Comparison of ENCODE assay signal across 8 cellular contexts in genomic region chr1:92484472-92485373, GRCh38. TPM values are rescaled to one million over a fixed set of nuclear protein-coding genes. Genes with fewer than 3 reads are reported as not detected.
DNase-seq lines count a peak whose midpoint lies in the region; ATAC-seq, FAIRE-seq and TF ChIP-seq lines count a peak whose summit lies in the region.

No MANE protein-coding gene starts in this region.

- 0 out of 2 replicates have a peak, but pooled peaks cover 9% of the 10 kb centered on the region for H3F3A ChIP-seq in DOHH2 (ENCODE audit: control insufficient read depth, insufficient read depth)

- H4K20me1 ChIP-seq in DOHH2 (ENCODE audit: control insufficient read depth, insufficient read depth, low read depth, low read length), result no peaks in the 10 kb centered on the region
- H4K20me1 ChIP-seq in GM12878 (ENCODE audit: control insufficient read depth, insufficient read depth), result no peaks in the 10 kb centered on the region

- H3K4me1 ChIP-seq in DOHH2 (ENCODE audit: control insufficient read depth, low read length) (peaks cover 40% of the 10 kb centered on the region), GM12878 (ENCODE audit: control insufficient read depth, insufficient read depth, low read length) (peaks cover 6% of the 10 kb centered on the region), liver (ENCODE audit: control insufficient read depth in 4 of 4, insufficient read depth in 4 of 4, low read length in 3 of 4) (peaks cover 28 to 62% (median 54%) of the 10 kb centered on the region in 4 donors)

- peak; percentile 5 for DNase-seq in T1000 (lab: John Stamatoyannopoulos, UW)
- no peak for DNase-seq in GM12878 (ENCODE audit: low read depth, low spot score)
- peak; percentile 74 to 80 for DNase-seq in stimulated activated CD8-positive, alpha-beta memory T cell treated with anti-CD3 and anti-CD28 coated beads, Interleukin-15, amount 100 ng/mL, for 48 hours (ENCODE audit: low read depth in 2 of 2)
- no peak for DNase-seq in medulla oblongata (ENCODE audit: extremely low spot score)

- H3K27me3 ChIP-seq in DOHH2 (ENCODE audit: control insufficient read depth, low read length), result peaks cover 70% of the 10 kb centered on the region
- H3K27me3 ChIP-seq in GM12878 (replicated peaks in 1 of 2; ENCODE audit: control insufficient read depth in 2 of 2, insufficient read depth in 2 of 2, low read length in 1 of 2), result no peaks in the 10 kb centered on the region
- peaks cover 0 to 14% (median 3%) of the 10 kb centered on the region in 4 donors for H3K27me3 ChIP-seq in liver (ENCODE audit: control insufficient read depth in 4 of 4, insufficient read depth in 4 of 4, low read length in 3 of 4)

- H3K79me2 ChIP-seq in DOHH2 (ENCODE audit: control insufficient read depth, low read length) (no peaks in the 10 kb centered on the region), GM12878 (ENCODE audit: control insufficient read depth, insufficient read depth, low read length) (no peaks in the 10 kb centered on the region)

- peak overlapping the region; percentile 100 for H3K4me2 ChIP-seq in DOHH2 (ENCODE audit: low read length)
- H3K4me2 ChIP-seq in GM12878 (ENCODE audit: control insufficient read depth, insufficient read depth), result peak overlapping the region; percentile 76

- RAD21 ChIA-PET in GM12878 (lab: Charles Lee; ENCODE audit: unreplicated experiment), result interaction anchor here (0.7 to 9.0 kb wide), 18 partner anchors 10 to 186 kb away, joined by 3 to 138 read pairs (median 4); no protein-coding TSS in a partner anchor

- TSS peak; percentile 65 for BruUV-seq in GM12878 (replicated peaks; lab: Mats Ljungman, UMichigan)

- ATAC-seq in GM21447 (IDR thresholded peaks at IDR 0.05; ENCODE audit: unreplicated experiment) (peak; percentile 28), GM12878 (peak; percentile 46)

- H3K4me3 ChIP-seq in DOHH2 (ENCODE audit: low read length) (peak overlapping the region; percentile 84), GM12878 (peak overlapping the region; percentile 93), liver (ENCODE audit: low read depth in 1 of 3, low read length in 3 of 3) (peak overlapping the region in 2 of 3 donors; percentile 63 to 71)

- TF ChIP-seq CTCF in DOHH2 (IDR thresholded peaks at IDR 0.05; ENCODE audit: low read depth, low read length, poor library complexity, severe bottlenecking) (no peak), GM12878 (IDR thresholded peaks at IDR 0.05 in 2 of 3, conservative IDR thresholded peaks at IDR 0.05 in 1 of 3; ENCODE audit: control insufficient read depth in 2 of 3, extremely low read depth in 1 of 3, insufficient read depth in 1 of 3, low read depth in 3 of 3, low read length in 3 of 3) (peak in 2 of 3 experiments; percentile 12 to 13; a peak in 1 of 6 replicates), liver (IDR thresholded peaks at IDR 0.05; ENCODE audit: low read depth, low read length, missing input control) (no peak)

- peak overlapping the region; percentile 82 for H2AFZ ChIP-seq in GM12878 (ENCODE audit: control insufficient read depth, low read depth, low read length)

- H3K4me1 Mint-ChIP-seq in IgD-negative memory B cell, result peaks cover 2 to 20% (median 8%) of the 10 kb centered on the region in 3 donors

- SMC1A ChIA-PET in GM12878 (lab: Charles Lee; ENCODE audit: uncharacterized antibody, unreplicated experiment), result interaction anchor here (0.5 to 8.6 kb wide), 21 partner anchors 10 to 187 kb away, joined by 3 to 100 read pairs (median 5); partner anchors contain the start of genes GLMN and RPAP2

- TF ChIP-seq POLR2A in GM12878 (IDR thresholded peaks at IDR 0.05; ENCODE audit: low read depth, low read length), result peak; percentile 59; the same call in 1 of the 2 replicates

- H3K27ac ChIP-seq in DOHH2 (ENCODE audit: low read depth, low read length), result no peak overlapping the region
- peak overlapping the region; percentile 77 for H3K27ac ChIP-seq in GM12878 (ENCODE audit: control insufficient read depth, insufficient read depth)
- peak overlapping the region in 1 of 2 donors; percentile 31 for H3K27ac ChIP-seq in liver (ENCODE audit: low read depth in 1 of 2, low read length in 2 of 2)

- TF ChIP-seq EP300 in GM12878 (IDR thresholded peaks at IDR 0.05; ENCODE audit: borderline replicate concordance in 1 of 2, control insufficient read depth in 1 of 2, low read depth in 2 of 2, low read length in 2 of 2), result no peak

- TF ChIP-seq RAD21 in GM12878 (IDR thresholded peaks at IDR 0.05; ENCODE audit: insufficient read depth, low read depth, low read length) (no peak), liver (IDR thresholded peaks at IDR 0.05) (no peak)

- under 1% methylated on average over 65 of the region's 65 CpGs for WGBS in GM12878 (ENCODE audit: insufficient coverage, insufficient replicate concordance, low lambda C conversion rate, missing lambda C conversion rate)
- 3% methylated on average over 65 of the region's 65 CpGs for WGBS in liver

- H3K36me3 Mint-ChIP-seq in IgD-negative memory B cell, result no peaks in the 10 kb centered on the region

- CTCF ChIA-PET in GM12878 (lab: Yijun Ruan, JAX), result interaction anchor here (0.6 to 10.1 kb wide), 12 partner anchors 11 to 174 kb away, joined by 3 to 60 read pairs (median 6); no protein-coding TSS in a partner anchor

- H3K36me3 ChIP-seq in DOHH2 (ENCODE audit: control insufficient read depth, low read length) (no peaks in the 10 kb centered on the region), GM12878 (ENCODE audit: control insufficient read depth in 2 of 2, insufficient read depth in 2 of 2, low read length in 1 of 2) (peaks cover 0 to 9% of the 10 kb centered on the region in 2 experiments; a peak in 2 of 4 replicates), liver (ENCODE audit: control insufficient read depth in 4 of 4, insufficient read depth in 3 of 4, low read depth in 1 of 4, low read length in 3 of 4) (no peaks in the 10 kb centered on the region)

- no peaks in the 10 kb centered on the region for H3K9me2 ChIP-seq in DOHH2 (replicated peaks; ENCODE audit: control insufficient read depth, low read length)

- FAIRE-seq in GM12878 (lab: Jason Lieb, UNC), result peak; percentile 71

- H3K4me3 Mint-ChIP-seq in IgD-negative memory B cell, result peak overlapping the region; percentile 89 to 93 (median 92)

- intact Hi-C loops in GM12878 (cut with micrococcal nuclease; ENCODE audit: unreplicated experiment), result loop anchor here (1.0 to 5.0 kb wide), 3 partner anchors 100 to 172 kb away; no protein-coding TSS in a partner anchor

- H3K27me3 Mint-ChIP-seq in IgD-negative memory B cell, result peaks cover 40% of the 10 kb centered on the region

- in situ Hi-C loops in GM12878 (cut with MboI), result loop anchor here (5.0 kb wide), 1 partner anchor 103 kb away; no protein-coding TSS in a partner anchor

- peak overlapping the region in 1 of 3 donors; percentile 29 for H3K27ac Mint-ChIP-seq in IgD-negative memory B cell

- POLR2A ChIA-PET in GM12878 (lab: Charles Lee), result interaction anchor here (0.6 to 8.7 kb wide), 14 partner anchors 10 to 113 kb away, joined by 3 to 77 read pairs (median 6); no protein-coding TSS in a partner anchor

- H3K9me3 Mint-ChIP-seq in IgD-negative memory B cell, result no peaks in the 10 kb centered on the region

- H3K9ac ChIP-seq in GM12878 (ENCODE audit: control insufficient read depth, insufficient read depth, low read length) (peak overlapping the region; percentile 25), liver (ENCODE audit: low read depth in 1 of 2, low read length in 2 of 2) (peak overlapping the region in 1 of 2 donors; percentile 21)

- H3K9me3 ChIP-seq in DOHH2 (ENCODE audit: control insufficient read depth, insufficient read depth, low read length) (no peaks in the 10 kb centered on the region), GM12878 (replicated peaks; ENCODE audit: control insufficient read depth, insufficient read depth, low read length) (no peaks in the 10 kb centered on the region), liver (ENCODE audit: control insufficient read depth in 4 of 4, low read length in 3 of 4) (no peaks in the 10 kb centered on the region)

TF ChIP-seq in GM12878, 131 proteins besides CTCF, POLR2A, EP300 and RAD21 (continues in another document):
- peak in 1 of 2 experiments; percentile 65; a peak in 2 of 3 replicates for TF ChIP-seq EGR1 (IDR thresholded peaks at IDR 0.05; ENCODE audit: borderline replicate concordance in 1 of 2, low read depth in 2 of 2, low read length in 2 of 2)

TF ChIP-seq in liver, 16 proteins besides CTCF, POLR2A, EP300 and RAD21 (continues in another document):
- TF ChIP-seq FOXA2 (IDR thresholded peaks at IDR 0.05) (no peak), SP1 (IDR thresholded peaks at IDR 0.05) (no peak), ZBTB33 (IDR thresholded peaks at IDR 0.05) (no peak)

RNA-seq across cellular contexts. Expression of gene GFI1, which starts 2.0 kb away (rescaled TPM):
- 1.6 TPM for polyA plus RNA-seq in IgD-negative memory B cell
- total RNA-seq in GM12878 (2013; cell fraction: nucleolus; rRNA removed), result 32.5 and 37.0 TPM in 2 replicates
- 11.2 and 11.9 TPM in 2 replicates for total RNA-seq in GM12878 (2014; rRNA removed)
- total RNA-seq in GM12878 (2014; rRNA removed; fragmentation: Illumina TruSeq; extraction: Trizol), result 7.1 and 7.3 TPM in 2 replicates
- total RNA-seq in GM12878 (2021), result 12.4 and 13.0 TPM in 2 replicates
- 3.1 TPM for polyA plus RNA-seq in GM12878 (2011; ENCODE audit: low read depth)
- polyA plus RNA-seq in GM12878 (2011; rRNA removed), result 14.1 and 18.3 TPM in 2 replicates
- polyA plus RNA-seq in GM12878 (2011; cell fraction: cytosol; rRNA removed), result 19.1 and 25.6 TPM in 2 replicates
- polyA plus RNA-seq in GM12878 (2011; cell fraction: nucleus; rRNA removed), result 71.3 and 78.7 TPM in 2 replicates
- polyA plus RNA-seq in GM12878 (2012), result 3.7 and 5.5 TPM in 2 replicates
- polyA plus RNA-seq in GM12878 (2014; fragmentation: Illumina TruSeq; extraction: Trizol), result 6.9 and 7.1 TPM in 2 replicates
- polyA plus RNA-seq in GM12878 (2014; fragmentation: Nextera tagmentation; extraction: Ambion mirVana), result 1 to 10 TPM; 1.8 to 2.2 TPM
- 9.5 and 11.6 TPM in 2 replicates for polyA plus RNA-seq in GM12878 (2014; rRNA removed)
- 1 to 10 TPM; 6.0 to 7.5 TPM for polyA plus RNA-seq in GM12878 (2016; fragmentation: Nextera tagmentation; extraction: Ambion mirVana)
- 23.6 and 29.8 TPM in 2 replicates for polyA minus RNA-seq in GM12878 (2011; rRNA and poly(A)+ RNA removed)
- 10.5 and 13.4 TPM in 2 replicates for polyA minus RNA-seq in GM12878 (2011; cell fraction: cytosol; rRNA and poly(A)+ RNA removed)
- polyA minus RNA-seq in GM12878 (2011; cell fraction: nucleus; rRNA and poly(A)+ RNA removed), result 25.0 and 43.4 TPM in 2 replicates
- total RNA-seq in liver, result 1 to 10 TPM in 1 of 2 donors, under 1 TPM in 1; 0.67 to 3.9 TPM
- polyA plus RNA-seq in liver, result under 1 TPM; 0.22 to 0.43 TPM

Comparison
In these comparisons a context has a peak if more than half of its experiments do, and no peak if none do; other contexts are left out.
1. CTCF ChIP-seq: peak in GM12878 (2 of 3); none in DOHH2 (single experiment) and liver (single experiment).
2. DNase-seq: peak in T1000 (single experiment) and stimulated activated CD8-positive, alpha-beta memory T cell treated with anti-CD3 and anti-CD28 coated beads, Interleukin-15, amount 100 ng/mL, for 48 hours (2 of 2); none in GM12878 (single experiment) and medulla oblongata (single experiment).
3. Peak in every context shown above with its lines, with median percentiles within 50 percentile points of each other: H3K4me3 ChIP-seq.